In the genomic region with DNA sequence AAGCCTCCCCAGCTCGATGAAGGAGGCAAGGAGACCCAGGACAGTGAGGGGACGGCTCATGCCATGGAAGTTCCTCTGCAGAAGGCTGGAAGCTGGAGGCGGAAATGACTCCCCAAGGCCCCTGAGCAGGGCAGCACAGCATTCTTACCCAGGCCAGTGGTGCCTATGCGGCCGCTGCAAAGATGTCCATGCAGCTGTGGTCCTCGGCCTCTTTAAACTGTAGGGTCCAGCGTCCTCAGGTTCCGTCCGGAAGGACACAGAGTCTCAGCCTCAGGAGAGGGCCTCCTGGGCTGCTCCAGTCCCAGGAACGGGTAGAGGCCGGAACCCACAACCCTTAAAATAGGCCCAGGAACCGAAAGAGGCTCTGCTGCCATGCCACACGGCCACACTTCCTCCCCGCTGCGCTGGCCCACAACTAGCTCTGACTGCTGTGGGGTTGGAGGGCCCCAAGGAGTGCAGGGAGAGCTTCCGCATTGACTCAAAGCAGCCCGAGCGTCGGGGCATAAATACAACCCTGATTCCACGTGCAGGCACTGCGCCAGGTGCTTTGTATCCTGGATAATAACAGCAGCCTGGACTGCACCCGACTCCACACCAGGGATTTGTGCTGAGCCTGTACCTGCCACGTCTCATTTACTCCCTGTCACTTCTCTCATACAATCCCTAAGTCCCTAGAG, we compare ENCODE assay signal across 10 cellular contexts. TPM values are rescaled to one million over a fixed set of nuclear protein-coding genes. Genes with fewer than 3 reads are reported as not detected.
DNase-seq lines count a peak whose midpoint lies in the region; ATAC-seq and TF ChIP-seq lines count a peak whose summit lies in the region.
"Had no signal": no experiment of that assay in that cellular context is flagged by ENCODE, and none has a peak within 500 bp of the region (broad histone marks: within the 10 kb centered on the region; RNA-seq: fewer than 3 reads in every experiment).

No MANE protein-coding gene starts in this region.

- no peaks in the 10 kb centered on the region for H3K36me3 Mint-ChIP-seq in activated T-cell treated with anti-CD3 and anti-CD28 coated beads, Interleukin-2, amount 50 U/mL, for 72 hours (ENCODE audit: insufficient read depth in 2 of 2)
- H3K36me3 Mint-ChIP-seq in activated T-cell treated with anti-CD3 and anti-CD28 coated beads, Interleukin-2, amount 50 U/mL, for 4 hours (ENCODE audit: insufficient read depth): peaks cover 15% of the 10 kb centered on the region
- no peaks in the 10 kb centered on the region for H3K36me3 Mint-ChIP-seq in naive B cell

- peaks cover 27% of the 10 kb centered on the region for H3K4me1 Mint-ChIP-seq in activated T-cell treated with anti-CD3 and anti-CD28 coated beads, Interleukin-2, amount 50 U/mL, for 72 hours (ENCODE audit: low read depth)
- H3K4me1 Mint-ChIP-seq in activated T-cell treated with anti-CD3 and anti-CD28 coated beads, Interleukin-2, amount 50 U/mL, for 4 hours (ENCODE audit: low read depth): peaks cover 35% of the 10 kb centered on the region
- H3K4me1 Mint-ChIP-seq in naive B cell: peaks cover 47 to 83% (median 79%) of the 10 kb centered on the region in 3 donors

- H3K4me1 ChIP-seq in OCI-LY3 (ENCODE audit: low read length): peaks cover 38% of the 10 kb centered on the region
- H3K4me1 ChIP-seq in SJCRH30: no peaks in the 10 kb centered on the region

- peak; percentile 49 to 63 for ATAC-seq in activated T-cell treated with anti-CD3 and anti-CD28 coated beads, Interleukin-2, amount 50 U/mL, for 72 hours (replicated peaks in 1 of 2)
- no peak for ATAC-seq in activated T-cell treated with anti-CD3 and anti-CD28 coated beads, Interleukin-2, amount 50 U/mL, for 4 hours
- ATAC-seq in HG02884 (IDR thresholded peaks at IDR 0.05; ENCODE audit: unreplicated experiment) (peak; percentile 65), naive B cell (ENCODE audit: low read depth in 2 of 2) (peak; percentile 65 to 90)

- no peaks in the 10 kb centered on the region for H3K9me3 Mint-ChIP-seq in activated T-cell treated with anti-CD3 and anti-CD28 coated beads, Interleukin-2, amount 50 U/mL, for 72 hours
- H3K9me3 Mint-ChIP-seq in activated T-cell treated with anti-CD3 and anti-CD28 coated beads, Interleukin-2, amount 50 U/mL, for 4 hours: no peaks in the 10 kb centered on the region
- no peaks in the 10 kb centered on the region for H3K9me3 Mint-ChIP-seq in naive B cell

- peak overlapping the region in 1 of 2 donors; percentile 15 for H3K4me3 Mint-ChIP-seq in activated T-cell treated with anti-CD3 and anti-CD28 coated beads, Interleukin-2, amount 50 U/mL, for 72 hours
- no peak overlapping the region for H3K4me3 Mint-ChIP-seq in activated T-cell treated with anti-CD3 and anti-CD28 coated beads, Interleukin-2, amount 50 U/mL, for 4 hours
- peak overlapping the region; percentile 76 to 88 (median 83) for H3K4me3 Mint-ChIP-seq in naive B cell

- no peak overlapping the region for H3K27ac Mint-ChIP-seq in activated T-cell treated with anti-CD3 and anti-CD28 coated beads, Interleukin-2, amount 50 U/mL, for 72 hours
- H3K27ac Mint-ChIP-seq in naive B cell: peak overlapping the region; percentile 64 to 96 (median 74)

- H3K36me3 ChIP-seq in OCI-LY3 (replicated peaks; ENCODE audit: low read depth, low read length) (no peaks in the 10 kb centered on the region), SJCRH30 (no peaks in the 10 kb centered on the region)

- H3K27me3 Mint-ChIP-seq in activated T-cell treated with anti-CD3 and anti-CD28 coated beads, Interleukin-2, amount 50 U/mL, for 72 hours (ENCODE audit: low read depth): no peaks in the 10 kb centered on the region
- H3K27me3 Mint-ChIP-seq in activated T-cell treated with anti-CD3 and anti-CD28 coated beads, Interleukin-2, amount 50 U/mL, for 4 hours (ENCODE audit: low read depth): no peaks in the 10 kb centered on the region
- no peaks in the 10 kb centered on the region for H3K27me3 Mint-ChIP-seq in naive B cell

- no peaks in the 10 kb centered on the region for H3K27me3 ChIP-seq in OCI-LY3 (ENCODE audit: low read depth, low read length)
- no peaks in the 10 kb centered on the region for H3K27me3 ChIP-seq in SJCRH30

- H3K4me2 ChIP-seq in OCI-LY3 (ENCODE audit: low read length): peak overlapping the region; percentile 70

- no peaks in the 10 kb centered on the region for H3K79me2 ChIP-seq in OCI-LY3 (ENCODE audit: low read length)

- H3K9ac ChIP-seq in OCI-LY3 (ENCODE audit: low read length): peak overlapping the region; percentile 30; the same call in 1 of the 2 replicates

- H3K9me3 ChIP-seq in OCI-LY3 (ENCODE audit: insufficient read depth, low read length) (no peaks in the 10 kb centered on the region), SJCRH30 (replicated peaks) (no peaks in the 10 kb centered on the region)

- H3K4me3 ChIP-seq in OCI-LY3 (ENCODE audit: low read length) (peak overlapping the region; percentile 58), SJCRH30 (no peak overlapping the region)

- 0 out of 2 replicates have a peak overlapping the region, but pooled peaks have one; percentile 26 for H2AFZ ChIP-seq in OCI-LY3 (ENCODE audit: low read depth, low read length)

- H4K20me1 ChIP-seq in OCI-LY3 (ENCODE audit: insufficient read depth, low read length): peaks cover 15% of the 10 kb centered on the region; the same call in 1 of the 2 replicates

- H3K27ac ChIP-seq in OCI-LY3 (ENCODE audit: low read length): peak overlapping the region; percentile 21; the same call in 1 of the 2 replicates
- H3K27ac ChIP-seq in SJCRH30: no peak overlapping the region

- DNase-seq in activated T-cell treated with anti-CD3 and anti-CD28 coated beads, Interleukin-2, amount 50 U/mL, for 72 hours: peak in 1 of 2 donors; percentile 9
- DNase-seq in activated T-cell treated with anti-CD3 and anti-CD28 coated beads, Interleukin-2, amount 50 U/mL, for 4 hours: no peak
- DNase-seq in naive B cell (peak; percentile 72), iPS-NIHi11 (ENCODE audit: low spot score) (no peak), SJCRH30 (no peak)
- DNase-seq in central memory CD4-positive, alpha-beta T cell: no peak

- no peak for TF ChIP-seq CTCF in OCI-LY3 (IDR thresholded peaks at IDR 0.05; ENCODE audit: low read depth, low read length)

RNA-seq across cellular contexts. Expression of gene KIAA0930, which starts 5.5 kb away (rescaled TPM):
- total RNA-seq in activated T-cell treated with anti-CD3 and anti-CD28 coated beads, Interleukin-2, amount 50 U/mL, for 72 hours: 10 to 100 TPM; 25.3 to 26.4 TPM
- 10 to 100 TPM; 46.8 to 52.6 (median 48.8) TPM for total RNA-seq in activated T-cell treated with anti-CD3 and anti-CD28 coated beads, Interleukin-2, amount 50 U/mL, for 4 hours
- 1 to 10 TPM; 2.8 to 5.7 (median 5.0) TPM for polyA plus RNA-seq in naive B cell (ENCODE audit: low read depth in 6 of 6)
- 9.3 and 15.2 TPM in 2 replicates for total RNA-seq in SJCRH30 (2014; rRNA removed; shearing (Covaris generic))

RNA-seq across cellular contexts. Expression of gene UPK3A, which starts 49.5 kb away (rescaled TPM):
- not detected for total RNA-seq in activated T-cell treated with anti-CD3 and anti-CD28 coated beads, Interleukin-2, amount 50 U/mL, for 72 hours
- not detected for total RNA-seq in activated T-cell treated with anti-CD3 and anti-CD28 coated beads, Interleukin-2, amount 50 U/mL, for 4 hours
- polyA plus RNA-seq in naive B cell (ENCODE audit: low read depth in 6 of 6): under 1 TPM in 2 of 6 donors, not detected in 4; 0.55 to 0.57 TPM
- not detected in 2 replicates for total RNA-seq in SJCRH30 (2014; rRNA removed; shearing (Covaris generic))
- total RNA-seq: glomerular endothelial cell; T-helper 2 cell treated with Interferon-gamma antibody and Interleukin-4, amounts not matched to agents 100 ng/mL and 5 ng/mL, for 36 hours had no signal

Comparison
In these comparisons a context has a peak if more than half of its experiments do, and no peak if none do; other contexts are left out.
1. ATAC-seq: peak in activated T-cell treated with anti-CD3 and anti-CD28 coated beads, Interleukin-2, amount 50 U/mL, for 72 hours (2 of 2), HG02884 (single experiment) and naive B cell (2 of 2); none in activated T-cell treated with anti-CD3 and anti-CD28 coated beads, Interleukin-2, amount 50 U/mL, for 4 hours (0 of 2).